Comparison of ENCODE assay signal across 22 cellular contexts in the genomic region with DNA sequence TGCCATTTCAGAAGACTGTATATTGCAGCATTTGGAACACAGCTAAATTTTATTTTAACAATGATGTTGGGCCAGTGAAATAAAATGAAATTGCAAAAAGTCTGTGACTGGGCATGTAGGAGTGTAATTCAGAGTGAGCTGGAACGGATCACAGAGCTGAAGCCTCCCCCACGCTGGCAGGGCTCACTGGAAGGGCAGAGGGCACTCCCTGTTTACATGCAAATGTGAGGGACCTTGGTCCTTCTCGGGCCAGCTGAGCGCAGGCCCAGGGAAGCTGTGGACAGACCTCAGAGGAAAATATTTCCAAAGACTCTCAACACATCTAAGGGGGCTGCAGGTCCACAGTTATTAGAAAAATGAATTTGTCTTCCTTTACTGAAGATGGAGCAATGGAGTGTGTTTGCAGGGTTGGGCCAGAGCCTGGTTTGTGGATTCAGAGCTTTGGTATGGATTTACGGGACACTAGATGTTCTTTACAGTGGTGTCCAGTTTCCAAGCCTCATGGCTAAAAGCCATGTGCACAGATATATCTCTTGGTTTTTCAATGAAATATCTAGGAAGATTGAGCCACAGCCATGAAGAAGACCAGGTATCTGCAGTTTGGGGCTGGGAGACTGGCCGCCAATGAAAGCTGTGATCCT. TPM values are rescaled to one million over a fixed set of nuclear protein-coding genes. Genes with fewer than 3 reads are reported as not detected.
DNase-seq lines count a peak whose midpoint lies in the region; ATAC-seq and TF ChIP-seq lines count a peak whose summit lies in the region.
"Had no signal": no experiment of that assay in that cellular context is flagged by ENCODE, and none has a peak within 500 bp of the region (broad histone marks: within the 10 kb centered on the region; RNA-seq: fewer than 3 reads in every experiment).

No MANE protein-coding gene starts in this region.

- H3K36me3 ChIP-seq in left lung (no peaks in the 10 kb centered on the region), skeletal muscle satellite cell (ENCODE audit: insufficient read depth, low read length) (no peaks in the 10 kb centered on the region), tibial artery (no peaks in the 10 kb centered on the region)
- H3K36me3 ChIP-seq: HAP-1 had no signal

- intact Hi-C loops in left lung (cut with DNase I) (no loop called here), tibial artery (cut with DNase I; ENCODE audit: low total_unique reads) (no loop called here)

- no peak overlapping the region for H3K9ac ChIP-seq in skeletal muscle satellite cell (ENCODE audit: low read depth, low read length)

- no peak overlapping the region for H3K27ac ChIP-seq in left lung
- no peak overlapping the region for H3K27ac ChIP-seq in tibial artery

- peak; percentile 42 for ATAC-seq in left lung
- ATAC-seq: natural killer cell treated with Interleukin-12 subunit alpha and Interleukin-12 subunit beta and Interleukin-15 and Interleukin-18, amount 100 ng/mL, for 72 hours; stimulated activated naive B cell treated with anti-CD40 and anti-IgM and Interleukin-4, amounts not matched to agents 10 μg/mL and 1 μg/mL and 100 μg/mL, for 72 hours had no signal

- H3K4me3 ChIP-seq in choroid plexus epithelial cell (ENCODE audit: low read depth, low read length): no peak overlapping the region
- no peak overlapping the region for H3K4me3 ChIP-seq in left lung
- no peak overlapping the region for H3K4me3 ChIP-seq in skeletal muscle satellite cell (ENCODE audit: low read length)
- no peak overlapping the region for H3K4me3 ChIP-seq in tibial artery
- H3K4me3 ChIP-seq: HAP-1 had no signal

- H3K4me1 ChIP-seq in left lung (no peaks in the 10 kb centered on the region), skeletal muscle satellite cell (ENCODE audit: control insufficient read depth, insufficient read depth, low read length) (peaks cover 4% of the 10 kb centered on the region), tibial artery (no peaks in the 10 kb centered on the region)
- H3K4me1 ChIP-seq: HAP-1 had no signal

- TF ChIP-seq CTCF in choroid plexus epithelial cell (conservative IDR thresholded peaks at IDR 0.05; ENCODE audit: low read depth, low read length) (no peak), left lung (IDR thresholded peaks at IDR 0.05) (no peak), tibial artery (IDR thresholded peaks at IDR 0.05) (no peak)

- DNase-seq in EH (ENCODE audit: low read depth) (peak; percentile 74), choroid plexus epithelial cell (ENCODE audit: low read depth) (peak; percentile 16), left lung (no peak), tibial artery (no peak), GM19238 (ENCODE audit: insufficient read length, low spot score) (no peak)
- no peak for DNase-seq in activated effector memory CD4-positive, alpha-beta T cell treated with anti-CD3 and anti-CD28 coated beads, Interleukin-2, amount 50 U/mL, for 16 hours
- DNase-seq in stimulated activated CD4-positive, alpha-beta T cell treated with anti-CD3 and anti-CD28 coated beads, Interleukin-2, amount 100 ng/mL, for 48 hours: no peak
- DNase-seq: activated CD4-positive, alpha-beta T cell treated with anti-CD3 and anti-CD28 coated beads, Interleukin-2, amount 50 U/mL, for 4 hours; activated naive CD4-positive, alpha-beta T cell treated with anti-CD3 and anti-CD28 coated beads, Interleukin-2, amount 10 ng/mL, durations not matched to agents 7 days and 5 days; COR-L47; mesenchymal stem cell; NCI-H1105 treated with DMSO at 0.1 percent for 48 hours; NCI-H69; SHP77 treated with DMSO at 0.1 percent for 48 hours; stimulated activated CD4-positive, alpha-beta T cell treated with anti-CD3 and anti-CD28 coated beads, Interleukin-15, amount 100 ng/mL, for 24 hours; stimulated activated naive B cell treated with anti-CD40 and anti-IgM and Interleukin-4, amounts not matched to agents 10 μg/mL and 1 μg/mL and 100 μg/mL, for 72 hours; T-helper 1 cell had no signal

- no peaks in the 10 kb centered on the region for H3K9me3 ChIP-seq in left lung
- H3K9me3 ChIP-seq in skeletal muscle satellite cell (replicated peaks; ENCODE audit: low read length): no peaks in the 10 kb centered on the region
- no peaks in the 10 kb centered on the region for H3K9me3 ChIP-seq in tibial artery
- H3K9me3 ChIP-seq: HAP-1 had no signal

- H3K27me3 ChIP-seq in left lung (no peaks in the 10 kb centered on the region), skeletal muscle satellite cell (ENCODE audit: control insufficient read depth, insufficient read depth, low read length) (peaks cover 16% of the 10 kb centered on the region), tibial artery (no peaks in the 10 kb centered on the region)

- peak overlapping the region; percentile 36 for H3K4me2 ChIP-seq in skeletal muscle satellite cell (ENCODE audit: low read length)

RNA-seq across cellular contexts. Expression of a gene that starts 32.0 kb away (rescaled TPM):
- total RNA-seq in left lung: not detected
- under 0.01 TPM in 1 of 2 replicates, not detected in the other for total RNA-seq in skeletal muscle satellite cell (2012; rRNA removed)
- total RNA-seq: natural killer cell treated with Interleukin-12 subunit alpha and Interleukin-12 subunit beta and Interleukin-15 and Interleukin-18, amount 100 ng/mL, for 72 hours; OCI-LY7; urinary bladder had no signal

Comparison
In these comparisons a context has a peak if more than half of its experiments do, and no peak if none do; other contexts are left out.
1. DNase-seq: peak in EH (single experiment) and choroid plexus epithelial cell (single experiment); none in left lung (0 of 2), activated effector memory CD4-positive, alpha-beta T cell treated with anti-CD3 and anti-CD28 coated beads, Interleukin-2, amount 50 U/mL, for 16 hours (single experiment), tibial artery (0 of 2), GM19238 (single experiment) and stimulated activated CD4-positive, alpha-beta T cell treated with anti-CD3 and anti-CD28 coated beads, Interleukin-2, amount 100 ng/mL, for 48 hours (0 of 2).